Comparison of ENCODE assay signal across 16 cellular contexts in genomic region chr2:226579519-226579918, GRCh38.
DNase-seq lines count a peak whose midpoint lies in the region; ATAC-seq, FAIRE-seq and TF ChIP-seq lines count a peak whose summit lies in the region.
"Had no signal": no experiment of that assay in that cellular context is flagged by ENCODE, and none has a peak within 500 bp of the region (broad histone marks: within the 10 kb centered on the region; RNA-seq: fewer than 3 reads in every experiment).

No MANE protein-coding gene starts in this region.

- H3K27me3 Mint-ChIP-seq in astrocyte (ENCODE audit: low read depth, unreplicated experiment) (no peaks in the 10 kb centered on the region), WTC11 (ENCODE audit: low read depth) (no peaks in the 10 kb centered on the region)

- no peak for ATAC-seq in WTC11
- ATAC-seq: K562 had no signal

- no peak for TF ChIP-seq POLR2A in ovary (IDR thresholded peaks at IDR 0.05)

- H3K9ac ChIP-seq in astrocyte (ENCODE audit: low read length) (no peak overlapping the region), keratinocyte (ENCODE audit: control insufficient read depth, extremely low read depth, insufficient read depth, low read length) (no peak overlapping the region), smooth muscle cell (ENCODE audit: low read depth) (no peak overlapping the region)

- H3K27ac Mint-ChIP-seq in astrocyte (ENCODE audit: unreplicated experiment) (no peak overlapping the region), WTC11 (no peak overlapping the region)
- H3K27ac Mint-ChIP-seq: CD8-positive, alpha-beta memory T cell; H9 had no signal

- POLR2A ChIA-PET in WTC11 (lab: Charles Lee), result no interaction called here

- no peak overlapping the region for H3K4me2 ChIP-seq in astrocyte (ENCODE audit: low read length)
- H3K4me2 ChIP-seq in keratinocyte (ENCODE audit: control insufficient read depth, extremely low read depth, insufficient read depth, low read depth, low read length), result no peak overlapping the region
- H3K4me2 ChIP-seq in smooth muscle cell, result no peak overlapping the region

- TF ChIP-seq EP300 in ovary (IDR thresholded peaks at IDR 0.05), result no peak

- CTCF ChIA-PET in WTC11 (lab: Charles Lee), result no interaction called here

- WGBS in ovary, 3 donors, result 86 to 90% (median 88%) methylated on average over 2 of the region's 2 CpGs
- WGBS in smooth muscle cell (ENCODE audit: low lambda C conversion rate), result 44% methylated on average over 2 of the region's 2 CpGs

- H3K36me3 Mint-ChIP-seq in astrocyte (ENCODE audit: low read depth, unreplicated experiment), result no peaks in the 10 kb centered on the region
- H3K36me3 Mint-ChIP-seq in WTC11, result no peaks in the 10 kb centered on the region
- H3K36me3 Mint-ChIP-seq: CD8-positive, alpha-beta memory T cell had no signal

- H3K9me3 ChIP-seq in astrocyte (ENCODE audit: insufficient read depth, low read depth, low read length) (no peaks in the 10 kb centered on the region), keratinocyte (ENCODE audit: control insufficient read depth, low read depth, low read length) (peaks cover 1% of the 10 kb centered on the region), ovary (no peaks in the 10 kb centered on the region), smooth muscle cell (replicated peaks; ENCODE audit: low read depth) (no peaks in the 10 kb centered on the region)
- H3K9me3 ChIP-seq: SJSA1 had no signal

- H3K27me3 ChIP-seq in astrocyte (ENCODE audit: insufficient read depth, low read length), result no peaks in the 10 kb centered on the region
- H3K27me3 ChIP-seq in keratinocyte (ENCODE audit: control insufficient read depth, extremely low read depth, insufficient read depth, low read length), result no peaks in the 10 kb centered on the region
- no peaks in the 10 kb centered on the region for H3K27me3 ChIP-seq in ovary
- H3K27me3 ChIP-seq in smooth muscle cell (ENCODE audit: low read depth), result no peaks in the 10 kb centered on the region
- H3K27me3 ChIP-seq: SJSA1 had no signal

- H3K4me3 Mint-ChIP-seq in astrocyte (ENCODE audit: unreplicated experiment) (no peak overlapping the region), WTC11 (no peak overlapping the region)
- H3K4me3 Mint-ChIP-seq: CD8-positive, alpha-beta memory T cell; H9 had no signal

- intact Hi-C loops in ovary (cut with DNase I), result no loop called here

- H2AFZ ChIP-seq in astrocyte (ENCODE audit: low read depth, low read length), result no peak overlapping the region
- H2AFZ ChIP-seq in keratinocyte (ENCODE audit: control insufficient read depth, low read length), result no peak overlapping the region
- H2AFZ ChIP-seq in smooth muscle cell (ENCODE audit: low read depth), result no peak overlapping the region

- H3F3A ChIP-seq in smooth muscle cell (ENCODE audit: low read depth), result peaks cover 9% of the 10 kb centered on the region

- FAIRE-seq in astrocyte (lab: Jason Lieb, UNC) (peak; percentile 80), keratinocyte (lab: Jason Lieb, UNC) (peak; percentile 78)
- FAIRE-seq: K562 had no signal

- H3K79me2 ChIP-seq in astrocyte (ENCODE audit: insufficient read depth, low read length) (no peaks in the 10 kb centered on the region), keratinocyte (ENCODE audit: control insufficient read depth, insufficient read depth, low read length) (no peaks in the 10 kb centered on the region), smooth muscle cell (ENCODE audit: low read depth) (no peaks in the 10 kb centered on the region)

- DNase-seq in ELR (ENCODE audit: low read depth), result peak; percentile 84
- peak; percentile 10 for DNase-seq in NAMALWA (ENCODE audit: low spot score)
- no peak for DNase-seq in astrocyte (ENCODE audit: low read depth)
- DNase-seq in keratinocyte (ENCODE audit: low read depth, low spot score), result no peak
- DNase-seq in ovary, result no peak
- DNase-seq in NCI-H748 (lab: John Stamatoyannopoulos, UW; ENCODE audit: unreplicated experiment), result no peak
- no peak for DNase-seq in smooth muscle cell (lab: John Stamatoyannopoulos, UW; ENCODE audit: unreplicated experiment)
- DNase-seq in WTC11 (ENCODE audit: low spot score), result no peak
- DNase-seq: CD8-positive, alpha-beta memory T cell; H9; NCI-H1092 treated with DMSO at 0.1 percent for 48 hours; NCI-H1694 treated with DMSO at 0.1 percent for 48 hours; NCI-H82 had no signal

- H3K9me3 Mint-ChIP-seq in astrocyte (ENCODE audit: unreplicated experiment), result no peaks in the 10 kb centered on the region
- peaks cover 12% of the 10 kb centered on the region for H3K9me3 Mint-ChIP-seq in WTC11
- H3K9me3 Mint-ChIP-seq: CD8-positive, alpha-beta memory T cell; H9 had no signal

- dilution Hi-C loops in keratinocyte (cut with MboI; ENCODE audit: extremely low pct_ligation_motif_present, low sequenced_read_pairs), result no loop called here

- H3K27ac ChIP-seq in astrocyte (ENCODE audit: low read depth, low read length) (no peak overlapping the region), keratinocyte (ENCODE audit: control insufficient read depth, insufficient read depth, low read length) (no peak overlapping the region), ovary (no peak overlapping the region), smooth muscle cell (ENCODE audit: low read depth) (no peak overlapping the region)
- H3K27ac ChIP-seq: RWPE1, SJSA1 had no signal

- H3K4me1 ChIP-seq in astrocyte (ENCODE audit: insufficient read depth, low read length), result peaks cover 26% of the 10 kb centered on the region
- H3K4me1 ChIP-seq in keratinocyte (ENCODE audit: control insufficient read depth, extremely low read depth, insufficient read depth, low read length), result peaks cover 18% of the 10 kb centered on the region
- H3K4me1 ChIP-seq in ovary (ENCODE audit: insufficient read depth), result no peaks in the 10 kb centered on the region
- no peaks in the 10 kb centered on the region for H3K4me1 ChIP-seq in smooth muscle cell (ENCODE audit: low read depth)

- no peaks in the 10 kb centered on the region for H3K36me3 ChIP-seq in astrocyte (ENCODE audit: insufficient read depth, low read length)
- H3K36me3 ChIP-seq in keratinocyte (ENCODE audit: control insufficient read depth in 2 of 2, extremely low read depth in 1 of 2, insufficient read depth in 2 of 2, low read length in 2 of 2), result no peaks in the 10 kb centered on the region
- no peaks in the 10 kb centered on the region for H3K36me3 ChIP-seq in ovary
- no peaks in the 10 kb centered on the region for H3K36me3 ChIP-seq in smooth muscle cell (ENCODE audit: low read depth)
- H3K36me3 ChIP-seq: SJSA1 had no signal

- H4K20me1 ChIP-seq in astrocyte (ENCODE audit: insufficient read depth, low read length), result no peaks in the 10 kb centered on the region
- H4K20me1 ChIP-seq in keratinocyte (ENCODE audit: control insufficient read depth, extremely low read depth, insufficient read depth, low read length), result no peaks in the 10 kb centered on the region
- H4K20me1 ChIP-seq in smooth muscle cell (ENCODE audit: low read depth), result no peaks in the 10 kb centered on the region

- TF ChIP-seq CTCF in astrocyte (IDR thresholded peaks at IDR 0.05; ENCODE audit: insufficient read depth, low read depth, low read length) (no peak), keratinocyte (optimal IDR thresholded peaks at IDR 0.05 in 1 of 3, IDR thresholded peaks at IDR 0.05 in 1 of 3, conservative IDR thresholded peaks at IDR 0.05 in 1 of 3; ENCODE audit: extremely low read depth in 1 of 3, insufficient read depth in 2 of 3, low read length in 3 of 3) (no peak), ovary (IDR thresholded peaks at IDR 0.05) (no peak), smooth muscle cell (IDR thresholded peaks at IDR 0.05; ENCODE audit: borderline replicate concordance, insufficient read depth, poor library complexity, severe bottlenecking) (no peak), WTC11 (IDR thresholded peaks at IDR 0.05) (no peak)

- H3K4me3 ChIP-seq in astrocyte (ENCODE audit: insufficient read depth, low read depth, low read length), result no peak overlapping the region
- H3K4me3 ChIP-seq in keratinocyte (ENCODE audit: control insufficient read depth in 2 of 3, extremely low read depth in 1 of 3, insufficient read depth in 2 of 3, low read depth in 1 of 3, low read length in 3 of 3), result no peak overlapping the region
- H3K4me3 ChIP-seq in ovary, result no peak overlapping the region
- H3K4me3 ChIP-seq in smooth muscle cell, result no peak overlapping the region
- H3K4me3 ChIP-seq: K562, SJSA1 had no signal

- H3K4me1 Mint-ChIP-seq in astrocyte (ENCODE audit: low read depth, unreplicated experiment) (peaks cover 31% of the 10 kb centered on the region), WTC11 (peaks cover 29% of the 10 kb centered on the region)
- H3K4me1 Mint-ChIP-seq: CD8-positive, alpha-beta memory T cell had no signal

- no peaks in the 10 kb centered on the region for H3K9me1 ChIP-seq in keratinocyte (ENCODE audit: control insufficient read depth, extremely low read depth, insufficient read depth, low read length)

TF ChIP-seq in WTC11, 78 proteins besides CTCF, POLR2A, EP300 and RAD21 (continues in another document):
- TF ChIP-seq ZNF416 (CRISPR knock-in tag; IDR thresholded peaks at IDR 0.05), result no peak
- TF ChIP-seq RELA (CRISPR knock-in tag; IDR thresholded peaks at IDR 0.05; ENCODE audit: borderline replicate concordance), result no peak
- TF ChIP-seq CREB1 (CRISPR knock-in tag; IDR thresholded peaks at IDR 0.05), result no peak
- TF ChIP-seq, protein P1, sequence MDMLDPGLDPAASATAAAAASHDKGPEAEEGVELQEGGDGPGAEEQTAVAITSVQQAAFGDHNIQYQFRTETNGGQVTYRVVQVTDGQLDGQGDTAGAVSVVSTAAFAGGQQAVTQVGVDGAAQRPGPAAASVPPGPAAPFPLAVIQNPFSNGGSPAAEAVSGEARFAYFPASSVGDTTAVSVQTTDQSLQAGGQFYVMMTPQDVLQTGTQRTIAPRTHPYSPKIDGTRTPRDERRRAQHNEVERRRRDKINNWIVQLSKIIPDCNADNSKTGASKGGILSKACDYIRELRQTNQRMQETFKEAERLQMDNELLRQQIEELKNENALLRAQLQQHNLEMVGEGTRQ (CRISPR knock-in tag; IDR thresholded peaks at IDR 0.05), result no peak
- TF ChIP-seq GABPB1 (CRISPR knock-in tag; IDR thresholded peaks at IDR 0.05), result no peak

Comparison
In these comparisons a context has a peak if more than half of its experiments do, and no peak if none do; other contexts are left out.
1. DNase-seq: peak in ELR (single experiment) and NAMALWA (single experiment); none in astrocyte (single experiment), keratinocyte (single experiment), ovary (0 of 5), NCI-H748 (single experiment), smooth muscle cell (single experiment) and WTC11 (single experiment).